ENCODE assay signal across 10 cellular contexts in the genomic region with DNA sequence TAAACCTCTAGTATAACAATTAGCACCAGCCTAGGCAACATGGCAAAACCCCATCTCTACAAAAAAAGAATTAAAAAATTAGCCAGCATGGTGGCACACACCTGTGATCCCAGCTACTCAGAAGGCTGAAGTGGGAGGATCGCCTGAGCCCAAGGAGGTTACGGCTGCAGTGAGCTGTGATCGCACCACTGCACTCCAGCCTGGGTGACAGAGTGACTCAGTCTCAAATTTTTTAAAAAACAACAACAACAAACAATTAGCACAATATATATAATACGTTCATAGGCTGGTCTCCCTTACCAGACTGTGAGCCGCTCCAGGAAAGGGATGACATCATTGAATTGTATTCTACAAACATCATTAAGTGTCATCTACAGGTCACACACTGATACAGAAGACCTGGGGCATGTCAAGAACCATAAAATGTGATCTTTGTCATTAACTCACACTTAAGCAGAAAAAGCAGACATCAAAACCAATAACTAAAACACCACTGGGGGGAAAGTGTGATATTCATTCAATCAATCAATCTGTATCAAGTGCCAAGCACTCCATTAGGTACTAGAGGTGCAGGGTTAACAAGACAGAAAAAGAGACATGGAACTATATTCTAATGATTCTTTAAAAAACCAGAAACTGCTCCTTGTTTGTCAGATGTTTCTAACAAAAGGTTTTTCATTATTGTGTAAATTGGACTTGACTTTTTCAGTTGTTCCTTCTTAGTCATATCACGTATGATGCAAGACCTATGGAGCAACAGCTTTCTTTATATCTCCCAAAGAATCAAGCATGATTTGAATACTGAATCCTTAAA. TPM values are rescaled to one million over a fixed set of nuclear protein-coding genes. Genes with fewer than 3 reads are reported as not detected.
DNase-seq lines count a peak whose midpoint lies in the region; ATAC-seq and TF ChIP-seq lines count a peak whose summit lies in the region.
"Had no signal": no experiment of that assay in that cellular context is flagged by ENCODE, and none has a peak within 500 bp of the region (broad histone marks: within the 10 kb centered on the region; RNA-seq: fewer than 3 reads in every experiment).

No MANE protein-coding gene starts in this region.

- no peaks in the 10 kb centered on the region for H3K9me3 ChIP-seq in smooth muscle cell (replicated peaks; ENCODE audit: low read depth)

- no peaks in the 10 kb centered on the region for H3K4me1 ChIP-seq in smooth muscle cell (ENCODE audit: low read depth)

- H2AFZ ChIP-seq in smooth muscle cell (ENCODE audit: low read depth): no peak overlapping the region

- peak overlapping the region; percentile 3 for H3K9ac ChIP-seq in smooth muscle cell (ENCODE audit: low read depth)

- no peak overlapping the region for H3K4me2 ChIP-seq in smooth muscle cell

- H3F3A ChIP-seq in smooth muscle cell (ENCODE audit: low read depth): no peaks in the 10 kb centered on the region

- DNase-seq in NCI-H2029 (lab: John Stamatoyannopoulos, UW): peak; percentile 15
- DNase-seq in NCI-H2029 treated with DMSO at 0.1 percent for 48 hours (lab: John Stamatoyannopoulos, UW): no peak
- peak; percentile 80 for DNase-seq in OCI-M1 (lab: John Stamatoyannopoulos, UW)
- DNase-seq in epithelial cell of esophagus (ENCODE audit: low read depth): peak; percentile 86
- no peak for DNase-seq in smooth muscle cell (lab: John Stamatoyannopoulos, UW; ENCODE audit: unreplicated experiment)
- DNase-seq: activated naive CD4-positive, alpha-beta T cell treated with anti-CD3 and anti-CD28 coated beads, Interleukin-2, amount 50 U/mL, for 16 hours had no signal

- H3K79me2 ChIP-seq in smooth muscle cell (ENCODE audit: low read depth): no peaks in the 10 kb centered on the region

- no peaks in the 10 kb centered on the region for H3K27me3 ChIP-seq in smooth muscle cell (ENCODE audit: low read depth)

- ATAC-seq in GM19324 (IDR thresholded peaks at IDR 0.05; ENCODE audit: low FRiP score, unreplicated experiment) (no peak), HG03342 (IDR thresholded peaks at IDR 0.05; ENCODE audit: unreplicated experiment) (no peak), GM19397 (IDR thresholded peaks at IDR 0.05; ENCODE audit: unreplicated experiment) (no peak)

- no peaks in the 10 kb centered on the region for H4K20me1 ChIP-seq in smooth muscle cell (ENCODE audit: low read depth)

- no peak overlapping the region for H3K4me3 ChIP-seq in epithelial cell of esophagus (ENCODE audit: low read length)
- no peak overlapping the region for H3K4me3 ChIP-seq in smooth muscle cell

- TF ChIP-seq CTCF in epithelial cell of esophagus (IDR thresholded peaks at IDR 0.05; ENCODE audit: insufficient read depth, low read depth, low read length, missing control alignments) (no peak), smooth muscle cell (IDR thresholded peaks at IDR 0.05; ENCODE audit: borderline replicate concordance, insufficient read depth, poor library complexity, severe bottlenecking) (no peak)

- no peaks in the 10 kb centered on the region for H3K36me3 ChIP-seq in smooth muscle cell (ENCODE audit: low read depth)

- H3K27ac ChIP-seq in smooth muscle cell (ENCODE audit: low read depth): peak overlapping the region; percentile 69
- H3K27ac ChIP-seq: 22Rv1 had no signal

- WGBS in smooth muscle cell (ENCODE audit: low lambda C conversion rate): 80% methylated on average over 6 of the region's 6 CpGs

RNA-seq across cellular contexts. Expression of gene MAP3K5, which starts 17.8 kb away (rescaled TPM):
- total RNA-seq in smooth muscle cell: 1.8 and 2.1 TPM in 2 replicates
- polyA plus RNA-seq in smooth muscle cell: 0.69 and 0.93 TPM in 2 replicates

RNA-seq across cellular contexts. Expression of gene PEX7, which starts 48.0 kb away (rescaled TPM):
- total RNA-seq in smooth muscle cell: 5.6 and 10.3 TPM in 2 replicates
- polyA plus RNA-seq in smooth muscle cell: 13.3 and 14.4 TPM in 2 replicates

Comparison
In these comparisons a context has a peak if more than half of its experiments do, and no peak if none do; other contexts are left out.
1. DNase-seq: peak in NCI-H2029 (single experiment), OCI-M1 (single experiment) and epithelial cell of esophagus (single experiment); none in NCI-H2029 treated with DMSO at 0.1 percent for 48 hours (single experiment) and smooth muscle cell (single experiment).